Comparison of ENCODE assay signal across 10 cellular contexts in the genomic region with DNA sequence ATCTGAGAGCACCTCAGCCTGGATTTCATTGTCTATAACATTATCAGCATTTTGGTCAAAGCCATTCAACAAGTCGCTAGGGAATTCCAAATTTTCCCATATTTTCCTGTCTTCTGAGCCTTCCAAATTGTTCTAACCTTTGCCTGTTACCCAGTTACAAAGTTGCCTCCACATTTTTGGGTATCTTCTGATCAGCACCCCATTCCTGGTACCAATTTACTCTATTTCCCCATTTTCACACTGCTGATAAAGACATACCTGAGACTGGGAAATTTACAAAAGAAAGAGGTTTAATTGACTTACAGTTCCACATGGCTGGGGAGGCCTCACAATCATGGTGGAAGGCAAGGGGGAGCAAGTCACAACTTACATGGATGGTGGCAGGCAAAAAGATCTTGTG. TPM values are rescaled to one million over a fixed set of nuclear protein-coding genes. Genes with fewer than 3 reads are reported as not detected.
"Had no signal": no experiment of that assay in that cellular context is flagged by ENCODE, and none has a peak within 500 bp of the region (broad histone marks: within the 10 kb centered on the region; RNA-seq: fewer than 3 reads in every experiment).

No MANE protein-coding gene starts in this region.

RNA-seq across cellular contexts. Expression of a gene that starts 27.0 kb away (rescaled TPM):
- total RNA-seq: OCI-LY7, PC-3, PC-9, RPMI7951, SJCRH30, SJSA1, SK-MEL-5, T-cell had no signal
- polyA plus RNA-seq: SK-N-SH had no signal

RNA-seq across cellular contexts. Expression of a gene that starts 41.0 kb away (rescaled TPM):
- total RNA-seq: OCI-LY7, PC-3, PC-9, Peyer's patch, RPMI7951, SJCRH30, SJSA1, SK-MEL-5, T-cell had no signal
- polyA plus RNA-seq: SK-N-SH had no signal
